ENCODE assay signal across 13 cellular contexts in the genomic region with DNA sequence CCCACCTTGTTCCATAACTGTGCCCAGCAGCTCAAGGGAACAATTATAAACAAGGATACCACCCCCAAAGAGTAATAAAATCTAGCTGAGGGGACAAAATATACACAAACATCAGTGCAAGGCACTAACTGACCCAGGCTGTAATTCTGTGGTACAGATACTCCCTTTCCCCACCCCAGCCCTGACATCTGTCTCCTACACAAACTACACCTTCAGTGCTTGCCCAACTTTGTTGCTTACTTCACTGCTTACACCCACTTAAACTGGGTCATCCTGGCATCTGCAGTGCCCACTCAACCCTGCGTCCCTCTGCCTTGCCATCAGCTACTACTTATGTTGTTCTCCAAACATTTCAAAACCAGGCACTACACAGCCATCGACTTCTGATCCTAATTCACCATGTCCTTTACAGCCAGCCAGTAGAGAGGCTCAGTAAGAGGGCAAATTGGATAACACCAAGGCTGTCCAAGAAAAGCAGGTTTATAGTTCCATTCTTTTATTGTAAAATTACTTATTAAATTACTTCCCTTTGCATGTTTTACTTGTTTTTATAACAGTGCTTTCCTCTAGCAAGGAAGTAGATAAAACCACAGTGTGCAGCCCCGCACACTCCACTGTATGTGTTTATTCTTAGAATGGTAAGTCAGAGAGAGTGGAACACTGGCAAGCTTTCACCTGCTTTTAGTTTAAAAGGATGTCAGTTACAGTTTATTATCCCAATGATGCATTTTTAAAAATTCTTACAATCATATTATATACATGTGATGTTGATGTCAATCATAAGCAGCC.
DNase-seq lines count a peak whose midpoint lies in the region; ATAC-seq, FAIRE-seq and TF ChIP-seq lines count a peak whose summit lies in the region.
"Had no signal": no experiment of that assay in that cellular context is flagged by ENCODE, and none has a peak within 500 bp of the region (broad histone marks: within the 10 kb centered on the region; RNA-seq: fewer than 3 reads in every experiment).

No MANE protein-coding gene starts in this region.

- no TSS peak for BruUV-seq in endothelial cell of umbilical vein (replicated peaks; lab: Mats Ljungman, UMichigan)

- H3K4me3 ChIP-seq in CD8-positive, alpha-beta T cell (ENCODE audit: low read depth, low read length) = peak overlapping the region; percentile 6
- H3K4me3 ChIP-seq in endothelial cell of umbilical vein (replicated peaks in 1 of 3; ENCODE audit: insufficient read depth in 1 of 3, low read depth in 1 of 3, low read length in 3 of 3) = no peak overlapping the region
- no peak overlapping the region for H3K4me3 ChIP-seq in transverse colon

- dilution Hi-C loops in endothelial cell of umbilical vein (cut with MboI; ENCODE audit: extremely low pct_ligation_motif_present, low sequenced_read_pairs) = no loop called here

- H3K9me1 ChIP-seq in endothelial cell of umbilical vein (replicated peaks; ENCODE audit: control insufficient read depth, extremely low read depth, insufficient read depth, low read length) = no peaks in the 10 kb centered on the region

- peak overlapping the region; percentile 65 for H3K4me3 Mint-ChIP-seq in CD8-positive, alpha-beta T cell
- H3K4me3 Mint-ChIP-seq: natural killer cell treated with Interleukin-12 subunit alpha and Interleukin-12 subunit beta and Interleukin-15 and Interleukin-18, amount 100 ng/mL, for 72 hours had no signal

- H3K36me3 ChIP-seq in CD8-positive, alpha-beta T cell (ENCODE audit: insufficient read depth, low read length) = no peaks in the 10 kb centered on the region
- no peaks in the 10 kb centered on the region for H3K36me3 ChIP-seq in endothelial cell of umbilical vein (ENCODE audit: control insufficient read depth in 2 of 2, extremely low read depth in 1 of 2, insufficient read depth in 2 of 2, low read length in 2 of 2)
- H3K36me3 ChIP-seq in transverse colon = no peaks in the 10 kb centered on the region

- no peak for TF ChIP-seq POLR2A in endothelial cell of umbilical vein (IDR thresholded peaks at IDR 0.05; ENCODE audit: low read depth, low read length)
- TF ChIP-seq POLR2A in transverse colon (IDR thresholded peaks at IDR 0.05) = no peak

- no peaks in the 10 kb centered on the region for H3K27me3 ChIP-seq in CD8-positive, alpha-beta T cell (ENCODE audit: insufficient read depth, low read length)
- H3K27me3 ChIP-seq in endothelial cell of umbilical vein (ENCODE audit: control insufficient read depth in 2 of 2, insufficient read depth in 2 of 2, low read length in 2 of 2) (peaks cover 2 to 6% of the 10 kb centered on the region in 2 experiments), transverse colon (no peaks in the 10 kb centered on the region)

- no peaks in the 10 kb centered on the region for H3K36me3 Mint-ChIP-seq in CD8-positive, alpha-beta T cell
- H3K36me3 Mint-ChIP-seq: natural killer cell treated with Interleukin-12 subunit alpha and Interleukin-12 subunit beta and Interleukin-15 and Interleukin-18, amount 100 ng/mL, for 72 hours had no signal

- peak overlapping the region; percentile 14 for H3K27ac ChIP-seq in CD8-positive, alpha-beta T cell (ENCODE audit: low read depth, low read length)
- no peak overlapping the region for H3K27ac ChIP-seq in endothelial cell of umbilical vein (ENCODE audit: insufficient read depth, low read depth, low read length)
- no peak overlapping the region for H3K27ac ChIP-seq in transverse colon

- no peaks in the 10 kb centered on the region for H3K27me3 Mint-ChIP-seq in CD8-positive, alpha-beta T cell (ENCODE audit: low read depth)
- H3K27me3 Mint-ChIP-seq: natural killer cell treated with Interleukin-12 subunit alpha and Interleukin-12 subunit beta and Interleukin-15 and Interleukin-18, amount 100 ng/mL, for 72 hours had no signal

- H3K4me2 ChIP-seq in endothelial cell of umbilical vein (ENCODE audit: insufficient read depth, low read length) = no peak overlapping the region

- no peaks in the 10 kb centered on the region for H3K9me3 ChIP-seq in CD8-positive, alpha-beta T cell (ENCODE audit: low read length)
- H3K9me3 ChIP-seq in endothelial cell of umbilical vein (replicated peaks; ENCODE audit: control insufficient read depth, insufficient read depth, low read length) (no peaks in the 10 kb centered on the region), transverse colon (no peaks in the 10 kb centered on the region)

- no peaks in the 10 kb centered on the region for H3K79me2 ChIP-seq in endothelial cell of umbilical vein (ENCODE audit: control insufficient read depth, insufficient read depth, low read length)

- no peaks in the 10 kb centered on the region for H4K20me1 ChIP-seq in endothelial cell of umbilical vein (replicated peaks; ENCODE audit: control insufficient read depth, extremely low read depth, insufficient read depth, low read length)

- peak in 3 of 7 experiments; percentile 17 to 35 (median 21) for DNase-seq in CD8-positive, alpha-beta T cell
- DNase-seq in UCSD-AML1 (lab: John Stamatoyannopoulos, UW; ENCODE audit: unreplicated experiment) (peak; percentile 39), endothelial cell of umbilical vein (ENCODE audit: low read depth, low spot score) (peak; percentile 49), NCI-H2029 (lab: John Stamatoyannopoulos, UW) (no peak), transverse colon (no peak)
- DNase-seq: glutamatergic neuron, NCI-H446 treated with DMSO at 0.1 percent for 48 hours, substantia nigra had no signal

- TF ChIP-seq EP300 in transverse colon (IDR thresholded peaks at IDR 0.05; ENCODE audit: low read depth) = no peak

- peaks cover 58% of the 10 kb centered on the region for H3K4me1 Mint-ChIP-seq in CD8-positive, alpha-beta T cell (ENCODE audit: low read depth)

- TF ChIP-seq CTCF in CD8-positive, alpha-beta T cell (IDR thresholded peaks at IDR 0.05) = no peak
- TF ChIP-seq CTCF in endothelial cell of umbilical vein (IDR thresholded peaks at IDR 0.05; ENCODE audit: extremely low read depth in 1 of 2, insufficient read depth in 1 of 2, low read depth in 1 of 2, low read length in 2 of 2) (no peak), transverse colon (IDR thresholded peaks at IDR 0.05) (no peak)

- in situ Hi-C loops in transverse colon (cut with MboI; ENCODE audit: low pct_ligation_motif_present in 1 of 4, low pct_unique_long_range_greater_than_20kb in 1 of 4, low sequenced_read_pairs in 3 of 4) = no loop called here

- ATAC-seq in CD8-positive, alpha-beta T cell = peak; percentile 57
- ATAC-seq in HG03457 (IDR thresholded peaks at IDR 0.05; ENCODE audit: unreplicated experiment) (no peak), HG03432 (IDR thresholded peaks at IDR 0.05; ENCODE audit: unreplicated experiment) (no peak)
- ATAC-seq: HepG2 had no signal

- no peak overlapping the region for H3K9ac ChIP-seq in endothelial cell of umbilical vein (replicated peaks; ENCODE audit: extremely low read depth, insufficient read depth, low read length)

- POLR2A ChIA-PET in CD8-positive, alpha-beta T cell (lab: Charles Lee) = no interaction called here
- POLR2A ChIA-PET in endothelial cell of umbilical vein (lab: Charles Lee) = no interaction called here

- intact Hi-C loops in CD8-positive, alpha-beta T cell (cut with DNase I, micrococcal nuclease) = loop anchor here in 1 of 2 experiments (1.0 kb wide), 1 partner anchor 130 kb away; no protein-coding TSS in a partner anchor
- intact Hi-C loops in endothelial cell of umbilical vein (cut with micrococcal nuclease) (no loop called here), transverse colon (cut with DNase I; ENCODE audit: low total_unique reads) (no loop called here)

- H3K27ac Mint-ChIP-seq in CD8-positive, alpha-beta T cell = peak overlapping the region; percentile 95

- 23 to 34% methylated on average over 2 to 3 of the region's 3 CpGs for WGBS in transverse colon (ENCODE audit: low coverage in 1 of 2), 2 donors

- H2AFZ ChIP-seq in endothelial cell of umbilical vein (ENCODE audit: low read depth, low read length) = no peak overlapping the region

- FAIRE-seq in A204.1 (lab: Jason Lieb, UNC) = peak; percentile 78
- FAIRE-seq in endothelial cell of umbilical vein (lab: Jason Lieb, UNC) = no peak
- FAIRE-seq: HepG2 had no signal

- H3K9me3 Mint-ChIP-seq in CD8-positive, alpha-beta T cell = no peaks in the 10 kb centered on the region
- H3K9me3 Mint-ChIP-seq: natural killer cell treated with Interleukin-12 subunit alpha and Interleukin-12 subunit beta and Interleukin-15 and Interleukin-18, amount 100 ng/mL, for 72 hours had no signal

- CTCF ChIA-PET in CD8-positive, alpha-beta T cell (lab: Charles Lee) = interaction anchor here (0.7 to 1.1 kb wide), 4 partner anchors 10 to 343 kb away, joined by 3 to 4 read pairs (median 4); no protein-coding TSS in a partner anchor
- CTCF ChIA-PET in endothelial cell of umbilical vein (lab: Charles Lee) = interaction anchor here (0.9 kb wide), 1 partner anchor 10 kb away, joined by 3 read pairs; no protein-coding TSS in a partner anchor

- peaks cover 57% of the 10 kb centered on the region for H3K4me1 ChIP-seq in CD8-positive, alpha-beta T cell (ENCODE audit: insufficient read depth, low read length)
- no peaks in the 10 kb centered on the region for H3K4me1 ChIP-seq in endothelial cell of umbilical vein (ENCODE audit: control insufficient read depth, extremely low read depth, insufficient read depth, low read length)
- peaks cover 0 to 24% (median 3%) of the 10 kb centered on the region in 4 donors for H3K4me1 ChIP-seq in transverse colon

TF ChIP-seq in endothelial cell of umbilical vein, 7 proteins besides CTCF, POLR2A, EP300 and RAD21:
- no peak for TF ChIP-seq POLR2AphosphoS5 (IDR thresholded peaks at IDR 0.05; ENCODE audit: insufficient read depth, low read depth, low read length)
- no peak for TF ChIP-seq MYC (IDR thresholded peaks at IDR 0.05; ENCODE audit: low read depth, low read length)
- no peak for TF ChIP-seq JUN (IDR thresholded peaks at IDR 0.05; ENCODE audit: borderline replicate concordance, insufficient read depth, insufficient read length, low read depth)
- TF ChIP-seq GATA2 (IDR thresholded peaks at IDR 0.05; ENCODE audit: insufficient read depth, insufficient read length, low read depth, low read length) = no peak
- TF ChIP-seq FOS (IDR thresholded peaks at IDR 0.05; ENCODE audit: borderline replicate concordance, insufficient read depth, low read length) = no peak
- TF ChIP-seq, protein P1, sequence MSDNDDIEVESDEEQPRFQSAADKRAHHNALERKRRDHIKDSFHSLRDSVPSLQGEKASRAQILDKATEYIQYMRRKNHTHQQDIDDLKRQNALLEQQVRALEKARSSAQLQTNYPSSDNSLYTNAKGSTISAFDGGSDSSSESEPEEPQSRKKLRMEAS (IDR thresholded peaks at IDR 0.05; ENCODE audit: insufficient read depth, insufficient read length) = no peak
- no peak for TF ChIP-seq EZH2 (IDR thresholded peaks at IDR 0.05; ENCODE audit: borderline replicate concordance, low read depth, low read length, severe bottlenecking)

Comparison
In these comparisons a context has a peak if more than half of its experiments do, and no peak if none do; other contexts are left out.
1. DNase-seq: peak in UCSD-AML1 (single experiment) and endothelial cell of umbilical vein (single experiment); none in NCI-H2029 (single experiment) and transverse colon (single experiment).